ENCODE assay signal across 21 cellular contexts in the genomic region with DNA sequence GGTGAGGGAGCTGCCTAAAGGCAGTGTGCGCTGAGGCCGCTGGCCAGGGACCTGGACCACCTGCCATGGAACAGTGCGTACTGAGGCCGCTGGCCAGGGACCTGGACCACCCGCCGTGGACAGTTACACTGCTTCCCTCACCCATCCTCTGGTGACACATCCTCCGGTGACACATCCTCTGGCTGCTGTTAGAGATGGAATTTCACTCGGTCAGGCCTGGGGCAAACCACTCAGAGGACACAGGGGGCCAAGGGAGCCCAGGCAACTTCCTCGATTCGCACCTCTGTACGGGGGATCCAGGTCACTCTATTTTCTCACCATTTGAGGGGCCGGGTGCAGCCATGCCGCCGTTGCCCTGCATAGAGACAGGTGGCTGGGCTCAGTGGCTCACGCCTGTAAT. TPM values are rescaled to one million over a fixed set of nuclear protein-coding genes. Genes with fewer than 3 reads are reported as not detected.
DNase-seq lines count a peak whose midpoint lies in the region; FAIRE-seq and TF ChIP-seq lines count a peak whose summit lies in the region.
"Had no signal": no experiment of that assay in that cellular context is flagged by ENCODE, and none has a peak within 500 bp of the region (broad histone marks: within the 10 kb centered on the region; RNA-seq: fewer than 3 reads in every experiment).

No MANE protein-coding gene starts in this region.

- peaks cover 18% of the 10 kb centered on the region for H3K4me1 ChIP-seq in astrocyte (ENCODE audit: insufficient read depth, low read length)
- H3K4me1 ChIP-seq in mesenchymal stem cell (ENCODE audit: control insufficient read depth, insufficient read depth, low read depth, low read length) = peaks cover 16% of the 10 kb centered on the region
- H3K4me1 ChIP-seq: BLaER1, psoas muscle, vagina had no signal

- no peaks in the 10 kb centered on the region for H4K20me1 ChIP-seq in astrocyte (ENCODE audit: insufficient read depth, low read length)
- H4K20me1 ChIP-seq: BLaER1 had no signal

- H4K91ac ChIP-seq in mesenchymal stem cell (ENCODE audit: low read length) = no peak overlapping the region

- H2AFZ ChIP-seq in astrocyte (ENCODE audit: low read depth, low read length) (no peak overlapping the region), mesenchymal stem cell (ENCODE audit: low read depth, low read length) (no peak overlapping the region)

- H3K27ac Mint-ChIP-seq in astrocyte (ENCODE audit: unreplicated experiment) = no peak overlapping the region
- H3K27ac Mint-ChIP-seq: activated CD4-positive, alpha-beta T cell treated with anti-CD3 and anti-CD28 coated beads for 36 hours; activated naive CD4-positive, alpha-beta T cell treated with anti-CD3 and anti-CD28 coated beads, Interleukin-2, amount 10 ng/mL, durations not matched to agents 7 days and 5 days; stimulated activated naive CD8-positive, alpha-beta T cell treated with anti-CD3 and anti-CD28 coated beads, Interleukin-15, Interleukin-2, amounts not matched to agents 100 ng/mL and 50 ng/mL, for 24 hours had no signal

- H3K79me2 ChIP-seq in astrocyte (ENCODE audit: insufficient read depth, low read length) = no peaks in the 10 kb centered on the region

- no peak for TF ChIP-seq CTCF in astrocyte (IDR thresholded peaks at IDR 0.05; ENCODE audit: insufficient read depth, low read depth, low read length)

- no peaks in the 10 kb centered on the region for H3K79me1 ChIP-seq in mesenchymal stem cell (replicated peaks; ENCODE audit: low read length, poor library complexity, severe bottlenecking)

- H3K4ac ChIP-seq in mesenchymal stem cell (ENCODE audit: low read depth in 1 of 2, low read length in 2 of 2) = no peak overlapping the region

- peak; percentile 84 for FAIRE-seq in HTR-8/SVneo (lab: Jason Lieb, UNC)
- FAIRE-seq in astrocyte (lab: Jason Lieb, UNC) = peak; percentile 74

- 72% methylated on average over 15 of the region's 15 CpGs for WGBS in mesenchymal stem cell

- H3K4me3 ChIP-seq in astrocyte (ENCODE audit: insufficient read depth, low read depth, low read length) (no peak overlapping the region), mesenchymal stem cell (ENCODE audit: insufficient read depth in 1 of 2, low read depth in 1 of 2, low read length in 2 of 2) (no peak overlapping the region)
- H3K4me3 ChIP-seq: BLaER1, psoas muscle, vagina had no signal

- H3K9me3 ChIP-seq in astrocyte (ENCODE audit: insufficient read depth, low read depth, low read length) (no peaks in the 10 kb centered on the region), mesenchymal stem cell (ENCODE audit: control insufficient read depth, low read length) (no peaks in the 10 kb centered on the region)
- H3K9me3 ChIP-seq: BLaER1, psoas muscle, vagina had no signal

- peaks cover 13% of the 10 kb centered on the region for H3K27me3 ChIP-seq in astrocyte (ENCODE audit: insufficient read depth, low read length)
- H3K27me3 ChIP-seq in mesenchymal stem cell (ENCODE audit: control insufficient read depth in 1 of 2, insufficient read depth in 1 of 2, low read length in 2 of 2) = peaks cover 13 to 26% of the 10 kb centered on the region in 2 experiments
- H3K27me3 ChIP-seq: BLaER1, vagina had no signal

- H3K36me3 ChIP-seq in astrocyte (ENCODE audit: insufficient read depth, low read length) (no peaks in the 10 kb centered on the region), mesenchymal stem cell (ENCODE audit: control insufficient read depth in 1 of 2, insufficient read depth in 2 of 2, low read depth in 1 of 2, low read length in 2 of 2) (no peaks in the 10 kb centered on the region)
- H3K36me3 ChIP-seq: BLaER1, vagina had no signal

- no peak overlapping the region for H3K18ac ChIP-seq in mesenchymal stem cell (ENCODE audit: low read depth in 1 of 2, low read length in 2 of 2)

- H3K9me3 Mint-ChIP-seq in astrocyte (ENCODE audit: unreplicated experiment) = no peaks in the 10 kb centered on the region
- H3K9me3 Mint-ChIP-seq: activated naive CD4-positive, alpha-beta T cell treated with anti-CD3 and anti-CD28 coated beads, Interleukin-2, amount 10 ng/mL, durations not matched to agents 7 days and 5 days; stimulated activated naive CD8-positive, alpha-beta T cell treated with anti-CD3 and anti-CD28 coated beads, Interleukin-15, Interleukin-2, amounts not matched to agents 100 ng/mL and 50 ng/mL, for 24 hours had no signal

- H3K4me1 Mint-ChIP-seq in astrocyte (ENCODE audit: low read depth, unreplicated experiment) = peaks cover 14% of the 10 kb centered on the region
- H3K4me1 Mint-ChIP-seq: activated CD4-positive, alpha-beta T cell treated with anti-CD3 and anti-CD28 coated beads for 36 hours; activated naive CD4-positive, alpha-beta T cell treated with anti-CD3 and anti-CD28 coated beads, Interleukin-2, amount 10 ng/mL, durations not matched to agents 7 days and 5 days had no signal

- no peak overlapping the region for H2BK5ac ChIP-seq in mesenchymal stem cell (ENCODE audit: low read depth, low read length, poor library complexity, severe bottlenecking)

- DNase-seq in AG20443 (ENCODE audit: low spot score) (peak; percentile 93), HTR-8/SVneo (ENCODE audit: insufficient read length, low spot score) (peak; percentile 75), astrocyte (ENCODE audit: low read depth) (peak; percentile 67), mesenchymal stem cell (peak; percentile 14), NCI-H2227 treated with DMSO at 0.1 percent for 48 hours (lab: John Stamatoyannopoulos, UW) (no peak), DMS153 treated with DMSO at 0.1 percent for 48 hours (lab: John Stamatoyannopoulos, UW; ENCODE audit: unreplicated experiment) (no peak), NCI-H1092 treated with DMSO at 0.1 percent for 48 hours (lab: John Stamatoyannopoulos, UW) (no peak)
- no peak for DNase-seq in activated CD8-positive, alpha-beta memory T cell treated with anti-CD3 and anti-CD28 coated beads for 24 hours
- DNase-seq: activated CD8-positive, alpha-beta memory T cell treated with anti-CD3 and anti-CD28 coated beads, Interleukin-2, amount 50 U/mL, for 48 hours; activated naive CD4-positive, alpha-beta T cell treated with anti-CD3 and anti-CD28 coated beads, Interleukin-2, amount 10 ng/mL, durations not matched to agents 7 days and 5 days; DMS 273 treated with DMSO at 0.1 percent for 48 hours; effector memory CD4-positive, alpha-beta T cell; left ventricle myocardium superior; MM.1S; psoas muscle had no signal

- no peak overlapping the region for H3K4me3 Mint-ChIP-seq in astrocyte (ENCODE audit: unreplicated experiment)
- H3K4me3 Mint-ChIP-seq: activated CD4-positive, alpha-beta T cell treated with anti-CD3 and anti-CD28 coated beads for 36 hours; activated naive CD4-positive, alpha-beta T cell treated with anti-CD3 and anti-CD28 coated beads, Interleukin-2, amount 10 ng/mL, durations not matched to agents 7 days and 5 days; stimulated activated naive CD8-positive, alpha-beta T cell treated with anti-CD3 and anti-CD28 coated beads, Interleukin-15, Interleukin-2, amounts not matched to agents 100 ng/mL and 50 ng/mL, for 24 hours had no signal

- H3K27ac ChIP-seq in astrocyte (ENCODE audit: low read depth, low read length) = no peak overlapping the region
- H3K27ac ChIP-seq in mesenchymal stem cell (ENCODE audit: low read length, poor library complexity, severe bottlenecking) = no peak overlapping the region
- H3K27ac ChIP-seq: BLaER1, psoas muscle, vagina had no signal

- H2BK12ac ChIP-seq in mesenchymal stem cell (ENCODE audit: low read length in 2 of 2) = no peak overlapping the region

- no peak overlapping the region for H2AK5ac ChIP-seq in mesenchymal stem cell (ENCODE audit: low read length, severe bottlenecking)

- no peaks in the 10 kb centered on the region for H3K36me3 Mint-ChIP-seq in astrocyte (ENCODE audit: low read depth, unreplicated experiment)
- H3K36me3 Mint-ChIP-seq: activated naive CD4-positive, alpha-beta T cell treated with anti-CD3 and anti-CD28 coated beads, Interleukin-2, amount 10 ng/mL, durations not matched to agents 7 days and 5 days had no signal

- H3K4me2 ChIP-seq in astrocyte (ENCODE audit: low read length) (peak overlapping the region; percentile 39), mesenchymal stem cell (ENCODE audit: low read length, poor library complexity, severe bottlenecking) (no peak overlapping the region)
- H3K4me2 ChIP-seq: BLaER1 had no signal

- H4K8ac ChIP-seq in mesenchymal stem cell (ENCODE audit: low read length) = no peak overlapping the region

- no peak overlapping the region for H2BK120ac ChIP-seq in mesenchymal stem cell (ENCODE audit: low read depth, low read length)

- no peak overlapping the region for H3K23ac ChIP-seq in mesenchymal stem cell (ENCODE audit: low read length in 2 of 2)

- peaks cover 10% of the 10 kb centered on the region for H3K27me3 Mint-ChIP-seq in astrocyte (ENCODE audit: low read depth, unreplicated experiment)

- H3K9ac ChIP-seq in astrocyte (ENCODE audit: low read length) (no peak overlapping the region), mesenchymal stem cell (ENCODE audit: low read length) (no peak overlapping the region)
- H3K9ac ChIP-seq: BLaER1 had no signal

- H3K14ac ChIP-seq in mesenchymal stem cell (ENCODE audit: low read length in 2 of 2) = no peak overlapping the region

- H2BK15ac ChIP-seq in mesenchymal stem cell (ENCODE audit: low read depth, poor library complexity, severe bottlenecking) = no peak overlapping the region

RNA-seq across cellular contexts. Expression of gene RPTOR, which starts 32.4 kb away (rescaled TPM):
- 32.0 and 33.1 TPM in 2 replicates for total RNA-seq in astrocyte
- 12.7 TPM for polyA plus RNA-seq in mesenchymal stem cell (2013, experiment 1 of 2)
- polyA plus RNA-seq in mesenchymal stem cell (2013, experiment 2 of 2) = 12.3 TPM

RNA-seq across cellular contexts. Expression of gene NPTX1, which starts 35.8 kb away (rescaled TPM):
- 0.43 and 0.48 TPM in 2 replicates for total RNA-seq in astrocyte
- polyA plus RNA-seq in mesenchymal stem cell (2013, experiment 1 of 2) = 1.3 TPM
- polyA plus RNA-seq in mesenchymal stem cell (2013, experiment 2 of 2) = 1.5 TPM
- total RNA-seq: HT-29, left ventricle myocardium superior, Right ventricle myocardium inferior had no signal

Comparison
In these comparisons a context has a peak if more than half of its experiments do, and no peak if none do; other contexts are left out.
1. DNase-seq: peak in AG20443 (single experiment), HTR-8/SVneo (single experiment), astrocyte (single experiment) and mesenchymal stem cell (single experiment); none in activated CD8-positive, alpha-beta memory T cell treated with anti-CD3 and anti-CD28 coated beads for 24 hours (single experiment), NCI-H2227 treated with DMSO at 0.1 percent for 48 hours (single experiment), DMS153 treated with DMSO at 0.1 percent for 48 hours (single experiment) and NCI-H1092 treated with DMSO at 0.1 percent for 48 hours (single experiment).